13 cellular contexts compared by ENCODE assay signal in genomic region chr10:119742988-119743646, GRCh38. TPM values are rescaled to one million over a fixed set of nuclear protein-coding genes. Genes with fewer than 3 reads are reported as not detected.
A peak's percentile ranks its signal among the peaks of the same experiment; 100 is the strongest.
DNase-seq lines count a peak whose midpoint lies in the region; ATAC-seq and TF ChIP-seq lines count a peak whose summit lies in the region.
"Had no signal": no experiment of that assay in that cellular context is flagged by ENCODE, and none has a peak within 500 bp of the region (broad histone marks: within the 10 kb centered on the region; RNA-seq: fewer than 3 reads in every experiment).

No MANE protein-coding gene starts in this region.

- DNase-seq in cardiac muscle cell (ENCODE audit: low read depth in 1 of 2, low spot score in 1 of 2) = peak; percentile 23 to 44
- no peak for DNase-seq in Right ventricle myocardium superior
- DNase-seq in chondrocyte (ENCODE audit: low spot score) = no peak
- no peak for DNase-seq in mucosa of descending colon
- DNase-seq in mucosa of gallbladder (ENCODE audit: low spot score) = no peak
- no peak for DNase-seq in nucleus accumbens (lab: John Stamatoyannopoulos, UW)
- DNase-seq in NCI-H1436 (lab: John Stamatoyannopoulos, UW) = no peak
- no peak for DNase-seq in NCI-H2029 treated with DMSO at 0.1 percent for 48 hours (lab: John Stamatoyannopoulos, UW)
- DNase-seq: activated CD4-positive, alpha-beta T cell treated with anti-CD3 and anti-CD28 coated beads, Interleukin-2, amount 50 U/mL, for 48 hours; DMS153; left ventricle myocardium superior; pancreas; stimulated activated CD4-positive, alpha-beta T cell treated with anti-CD3 and anti-CD28 coated beads, Interleukin-15, amount 100 ng/mL, for 24 hours had no signal

- H3K36me3 ChIP-seq in cardiac muscle cell (no peaks in the 10 kb centered on the region), mucosa of descending colon (ENCODE audit: low read depth) (no peaks in the 10 kb centered on the region)
- H3K36me3 ChIP-seq: pancreas had no signal

- H3K4me3 Mint-ChIP-seq in chondrocyte (ENCODE audit: unreplicated experiment) = peak overlapping the region; percentile 10

- no peak for TF ChIP-seq CTCF in cardiac muscle cell (IDR thresholded peaks at IDR 0.05; ENCODE audit: low read depth, low read length)
- no peak for TF ChIP-seq CTCF in chondrocyte (IDR thresholded peaks at IDR 0.05)
- TF ChIP-seq CTCF in mucosa of descending colon (IDR thresholded peaks at IDR 0.05) = no peak

- H3K27ac Mint-ChIP-seq in chondrocyte (ENCODE audit: unreplicated experiment) = peak overlapping the region; percentile 93

- H3K27me3 ChIP-seq in cardiac muscle cell = no peaks in the 10 kb centered on the region
- H3K27me3 ChIP-seq: pancreas had no signal

- H3K9me3 Mint-ChIP-seq in chondrocyte (ENCODE audit: low read depth) = no peaks in the 10 kb centered on the region

- intact Hi-C loops in Right ventricle myocardium superior (cut with DNase I) (no loop called here), mucosa of descending colon (cut with DNase I, micrococcal nuclease) (loop anchor here in 1 of 2 donors (10.0 kb wide), 1 partner anchor 122 kb away; no protein-coding TSS in a partner anchor)

- ATAC-seq in Right ventricle myocardium superior (ENCODE audit: poor library complexity) (no peak), mucosa of descending colon (peak; percentile 74)
- ATAC-seq: left ventricle myocardium superior had no signal

- H3K4me1 ChIP-seq in cardiac muscle cell (ENCODE audit: low read depth) = peaks cover 14% of the 10 kb centered on the region
- H3K4me1 ChIP-seq in mucosa of descending colon (ENCODE audit: low read depth) = no peaks in the 10 kb centered on the region

- H3K27ac ChIP-seq in cardiac muscle cell = peak overlapping the region; percentile 62
- H3K27ac ChIP-seq: pancreas had no signal

- peaks cover 34% of the 10 kb centered on the region for H3K4me1 Mint-ChIP-seq in chondrocyte (ENCODE audit: low read depth)

- H3K4me3 ChIP-seq in cardiac muscle cell = no peak overlapping the region
- no peak overlapping the region for H3K4me3 ChIP-seq in mucosa of descending colon
- H3K4me3 ChIP-seq: pancreas had no signal

- H3K9me3 ChIP-seq in cardiac muscle cell (ENCODE audit: low read depth) (no peaks in the 10 kb centered on the region), mucosa of descending colon (no peaks in the 10 kb centered on the region)
- H3K9me3 ChIP-seq: pancreas had no signal

- H3K36me3 Mint-ChIP-seq in chondrocyte (ENCODE audit: low read depth) = no peaks in the 10 kb centered on the region

- H3K27me3 Mint-ChIP-seq in chondrocyte (ENCODE audit: low read depth) = no peaks in the 10 kb centered on the region

RNA-seq across cellular contexts. Expression of gene INPP5F, which starts 17.3 kb away (rescaled TPM):
- total RNA-seq in cardiac muscle cell (15.7 and 19.9 TPM in 2 replicates), Right ventricle myocardium superior (4.5 TPM), chondrocyte (55.7 to 83.1 TPM (median 56.4 TPM) in 3 replicates), mucosa of descending colon (10 to 100 TPM; 12.5 to 19.9 (median 13.2) TPM), mucosa of gallbladder (13.8 TPM)
- polyA plus RNA-seq in cardiac muscle cell = 8.4 and 10.2 TPM in 2 replicates

Comparison
In these comparisons a context has a peak if more than half of its experiments do, and no peak if none do; other contexts are left out.
1. DNase-seq: peak in cardiac muscle cell (2 of 2); none in Right ventricle myocardium superior (single experiment), chondrocyte (single experiment), mucosa of descending colon (0 of 3), mucosa of gallbladder (single experiment), nucleus accumbens (0 of 56), NCI-H1436 (single experiment) and NCI-H2029 treated with DMSO at 0.1 percent for 48 hours (single experiment).